ENCODE assay signal across 1 cellular context in the genomic region with DNA sequence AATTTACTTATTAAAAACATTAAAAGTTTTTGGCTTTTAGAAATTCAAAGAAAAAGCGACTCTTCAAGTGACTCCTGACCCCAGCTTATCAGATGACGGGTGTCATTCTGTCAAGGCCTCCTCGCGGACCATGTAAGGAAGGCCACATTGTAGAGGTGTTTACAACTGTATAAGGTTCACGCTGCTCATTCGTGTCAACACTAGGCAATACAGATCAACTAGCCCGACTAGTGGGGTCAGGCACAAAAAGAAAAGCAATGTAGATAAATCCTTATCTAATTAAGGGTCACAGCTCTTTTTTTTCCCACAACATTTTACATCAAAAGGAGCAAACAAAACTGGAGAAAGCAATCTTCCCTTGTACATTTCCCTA.
TF ChIP-seq lines count a peak whose summit lies in the region.

No MANE protein-coding gene starts in this region.

TF ChIP-seq in HCT116, 20 proteins besides CTCF, POLR2A, EP300 and RAD21 (continued from another document):
- TF ChIP-seq ATF3 (IDR thresholded peaks at IDR 0.05) (no peak), SP1 (IDR thresholded peaks at IDR 0.05; ENCODE audit: low read depth) (no peak), FOSL1 (IDR thresholded peaks at IDR 0.05; ENCODE audit: low read depth) (no peak)
